ENCODE assay signal across 23 cellular contexts in the genomic region with DNA sequence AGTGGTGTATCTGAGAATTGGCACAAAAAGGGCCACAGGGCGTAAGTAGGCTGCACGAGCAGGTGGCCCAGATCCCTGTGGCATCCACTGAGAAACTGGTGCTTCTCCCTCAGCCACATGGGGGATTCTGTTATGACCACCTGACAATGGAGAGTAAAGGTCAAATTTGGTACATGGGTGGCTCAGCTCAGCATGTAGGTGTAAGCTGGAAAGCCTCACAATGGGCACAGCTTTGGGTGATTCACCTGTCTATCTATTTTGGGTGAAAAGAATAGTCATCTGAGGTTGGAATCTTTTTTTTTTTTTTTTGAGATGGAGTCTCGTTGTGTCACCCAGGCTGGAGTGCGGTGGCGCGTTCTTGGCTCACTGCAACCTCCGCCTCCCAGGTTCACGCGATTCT.
"Had no signal": no experiment of that assay in that cellular context is flagged by ENCODE, and none has a peak within 500 bp of the region (broad histone marks: within the 10 kb centered on the region; RNA-seq: fewer than 3 reads in every experiment).

No MANE protein-coding gene starts in this region.

- H3K27ac Mint-ChIP-seq: stimulated activated effector memory CD8-positive, alpha-beta T cell treated with anti-CD3 and anti-CD28 coated beads, Interleukin-12 subunit alpha, Interleukin-12 subunit beta, amount 100 ng/mL, for 72 hours; stimulated activated memory B cell treated with anti-CD40 and anti-IgM and Interleukin-4, amounts not matched to agents 10 μg/mL and 1 μg/mL and 100 μg/mL, for 72 hours; stimulated activated naive B cell treated with anti-CD40 and anti-IgM and Interleukin-4, amounts not matched to agents 10 μg/mL and 1 μg/mL and 100 μg/mL, for 72 hours; stimulated activated naive CD8-positive, alpha-beta T cell treated with anti-CD3 and anti-CD28 coated beads, Interleukin-15, Interleukin-2, amounts not matched to agents 100 ng/mL and 50 ng/mL, for 24 hours; type B pancreatic cell had no signal

- DNase-seq: stimulated activated CD4-positive, alpha-beta T cell treated with anti-CD3 and anti-CD28 coated beads, Interleukin-2, amount 100 ng/mL, for 24 hours; stimulated activated CD4-positive, alpha-beta T cell treated with anti-CD3 and anti-CD28 coated beads, Interleukin-2, amount 100 ng/mL, for 48 hours; stimulated activated CD4-positive, alpha-beta T cell treated with anti-CD3 and anti-CD28 coated beads, Interleukin-4, amount 100 ng/mL, for 1 hour; stimulated activated CD4-positive, alpha-beta T cell treated with anti-CD3 and anti-CD28 coated beads, Interleukin-4, amount 100 ng/mL, for 24 hours; stimulated activated CD4-positive, alpha-beta T cell treated with anti-CD3 and anti-CD28 coated beads, Interleukin-4, amount 100 ng/mL, for 4 hours; stimulated activated CD8-positive, alpha-beta memory T cell treated with anti-CD3 and anti-CD28 coated beads, Interleukin-4, amount 100 ng/mL, for 48 hours; stimulated activated naive B cell treated with anti-CD40 and anti-IgM and Interleukin-4, amounts not matched to agents 10 μg/mL and 1 μg/mL and 100 μg/mL, for 72 hours; stimulated activated naive CD4-positive, alpha-beta T cell; stimulated activated naive CD4-positive, alpha-beta T cell treated with Interleukin-2 at 50 U/mL for 16 hours; stomach; substantia nigra; testis; thyroid gland; tibial artery; transverse colon; trophoblast cell; upper lobe of left lung; upper lobe of right lung; uterus had no signal

- H3K36me3 Mint-ChIP-seq: stimulated activated effector memory CD8-positive, alpha-beta T cell treated with anti-CD3 and anti-CD28 coated beads, Interleukin-12 subunit alpha, Interleukin-12 subunit beta, amount 100 ng/mL, for 72 hours; stimulated activated memory B cell treated with anti-CD40 and anti-IgM and Interleukin-4, amounts not matched to agents 10 μg/mL and 1 μg/mL and 100 μg/mL, for 72 hours; stimulated activated naive B cell treated with anti-CD40 and anti-IgM and Interleukin-4, amounts not matched to agents 10 μg/mL and 1 μg/mL and 100 μg/mL, for 72 hours; type B pancreatic cell had no signal

- H3K9me3 Mint-ChIP-seq: stimulated activated effector memory CD8-positive, alpha-beta T cell treated with anti-CD3 and anti-CD28 coated beads, Interleukin-12 subunit alpha, Interleukin-12 subunit beta, amount 100 ng/mL, for 72 hours; stimulated activated memory B cell treated with anti-CD40 and anti-IgM and Interleukin-4, amounts not matched to agents 10 μg/mL and 1 μg/mL and 100 μg/mL, for 72 hours; stimulated activated naive B cell treated with anti-CD40 and anti-IgM and Interleukin-4, amounts not matched to agents 10 μg/mL and 1 μg/mL and 100 μg/mL, for 72 hours; stimulated activated naive CD8-positive, alpha-beta T cell treated with anti-CD3 and anti-CD28 coated beads, Interleukin-15, Interleukin-2, amounts not matched to agents 100 ng/mL and 50 ng/mL, for 24 hours; type B pancreatic cell had no signal

- H3K4me3 Mint-ChIP-seq: stimulated activated effector memory CD8-positive, alpha-beta T cell treated with anti-CD3 and anti-CD28 coated beads, Interleukin-12 subunit alpha, Interleukin-12 subunit beta, amount 100 ng/mL, for 72 hours; stimulated activated memory B cell treated with anti-CD40 and anti-IgM and Interleukin-4, amounts not matched to agents 10 μg/mL and 1 μg/mL and 100 μg/mL, for 72 hours; stimulated activated naive B cell treated with anti-CD40 and anti-IgM and Interleukin-4, amounts not matched to agents 10 μg/mL and 1 μg/mL and 100 μg/mL, for 72 hours; stimulated activated naive CD8-positive, alpha-beta T cell treated with anti-CD3 and anti-CD28 coated beads, Interleukin-15, Interleukin-2, amounts not matched to agents 100 ng/mL and 50 ng/mL, for 24 hours; type B pancreatic cell had no signal

- ATAC-seq: stimulated activated effector memory CD8-positive, alpha-beta T cell treated with anti-CD3 and anti-CD28 coated beads, Interleukin-12 subunit alpha, Interleukin-12 subunit beta, amount 100 ng/mL, for 72 hours; stimulated activated memory B cell treated with anti-CD40 and anti-IgM and Interleukin-4, amounts not matched to agents 10 μg/mL and 1 μg/mL and 100 μg/mL, for 72 hours; stimulated activated naive B cell treated with anti-CD40 and anti-IgM and Interleukin-4, amounts not matched to agents 10 μg/mL and 1 μg/mL and 100 μg/mL, for 72 hours; upper lobe of right lung had no signal
